1 cellular context compared by ENCODE assay signal in the genomic region with DNA sequence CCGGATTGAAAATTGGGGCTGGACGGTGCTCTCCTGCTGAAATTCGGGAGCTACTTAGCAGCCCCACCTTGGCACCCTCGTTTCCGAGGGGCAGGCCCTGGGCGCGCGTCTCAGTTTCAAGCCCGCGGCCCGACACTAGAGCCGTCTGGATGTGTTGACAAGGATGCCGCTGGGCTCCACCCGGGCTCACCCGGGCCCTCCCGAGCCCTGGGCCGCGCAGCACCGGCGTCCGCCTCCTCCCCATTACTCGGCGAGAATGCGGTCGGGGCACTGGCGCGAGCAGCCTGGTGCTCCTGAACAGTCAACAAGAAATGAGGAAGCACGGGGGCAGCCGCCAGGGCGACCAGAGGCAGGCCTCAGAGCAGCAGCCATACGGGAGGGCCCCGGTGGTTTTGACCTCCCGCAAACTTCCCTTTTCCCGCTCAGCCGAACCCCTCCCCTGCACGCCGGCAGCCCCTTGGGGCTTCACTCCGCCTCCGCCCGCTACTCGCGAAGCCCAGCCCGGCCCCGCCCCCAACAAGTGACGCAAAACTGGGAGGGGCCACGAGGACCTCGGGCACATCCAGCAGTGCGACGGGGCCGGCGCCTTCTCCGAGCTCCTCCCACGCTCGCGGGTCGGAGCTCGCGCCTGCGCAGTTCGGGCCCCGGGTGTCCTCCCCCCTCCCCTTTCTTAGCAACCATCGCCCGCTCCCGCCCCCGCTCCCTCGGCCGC.
TF ChIP-seq lines count a peak whose summit lies in the region.

No MANE protein-coding gene starts in this region.

TF ChIP-seq in HepG2, 621 proteins besides CTCF, POLR2A, EP300 and RAD21 (continued from another document and continues in another):
- TF ChIP-seq, protein P1, sequence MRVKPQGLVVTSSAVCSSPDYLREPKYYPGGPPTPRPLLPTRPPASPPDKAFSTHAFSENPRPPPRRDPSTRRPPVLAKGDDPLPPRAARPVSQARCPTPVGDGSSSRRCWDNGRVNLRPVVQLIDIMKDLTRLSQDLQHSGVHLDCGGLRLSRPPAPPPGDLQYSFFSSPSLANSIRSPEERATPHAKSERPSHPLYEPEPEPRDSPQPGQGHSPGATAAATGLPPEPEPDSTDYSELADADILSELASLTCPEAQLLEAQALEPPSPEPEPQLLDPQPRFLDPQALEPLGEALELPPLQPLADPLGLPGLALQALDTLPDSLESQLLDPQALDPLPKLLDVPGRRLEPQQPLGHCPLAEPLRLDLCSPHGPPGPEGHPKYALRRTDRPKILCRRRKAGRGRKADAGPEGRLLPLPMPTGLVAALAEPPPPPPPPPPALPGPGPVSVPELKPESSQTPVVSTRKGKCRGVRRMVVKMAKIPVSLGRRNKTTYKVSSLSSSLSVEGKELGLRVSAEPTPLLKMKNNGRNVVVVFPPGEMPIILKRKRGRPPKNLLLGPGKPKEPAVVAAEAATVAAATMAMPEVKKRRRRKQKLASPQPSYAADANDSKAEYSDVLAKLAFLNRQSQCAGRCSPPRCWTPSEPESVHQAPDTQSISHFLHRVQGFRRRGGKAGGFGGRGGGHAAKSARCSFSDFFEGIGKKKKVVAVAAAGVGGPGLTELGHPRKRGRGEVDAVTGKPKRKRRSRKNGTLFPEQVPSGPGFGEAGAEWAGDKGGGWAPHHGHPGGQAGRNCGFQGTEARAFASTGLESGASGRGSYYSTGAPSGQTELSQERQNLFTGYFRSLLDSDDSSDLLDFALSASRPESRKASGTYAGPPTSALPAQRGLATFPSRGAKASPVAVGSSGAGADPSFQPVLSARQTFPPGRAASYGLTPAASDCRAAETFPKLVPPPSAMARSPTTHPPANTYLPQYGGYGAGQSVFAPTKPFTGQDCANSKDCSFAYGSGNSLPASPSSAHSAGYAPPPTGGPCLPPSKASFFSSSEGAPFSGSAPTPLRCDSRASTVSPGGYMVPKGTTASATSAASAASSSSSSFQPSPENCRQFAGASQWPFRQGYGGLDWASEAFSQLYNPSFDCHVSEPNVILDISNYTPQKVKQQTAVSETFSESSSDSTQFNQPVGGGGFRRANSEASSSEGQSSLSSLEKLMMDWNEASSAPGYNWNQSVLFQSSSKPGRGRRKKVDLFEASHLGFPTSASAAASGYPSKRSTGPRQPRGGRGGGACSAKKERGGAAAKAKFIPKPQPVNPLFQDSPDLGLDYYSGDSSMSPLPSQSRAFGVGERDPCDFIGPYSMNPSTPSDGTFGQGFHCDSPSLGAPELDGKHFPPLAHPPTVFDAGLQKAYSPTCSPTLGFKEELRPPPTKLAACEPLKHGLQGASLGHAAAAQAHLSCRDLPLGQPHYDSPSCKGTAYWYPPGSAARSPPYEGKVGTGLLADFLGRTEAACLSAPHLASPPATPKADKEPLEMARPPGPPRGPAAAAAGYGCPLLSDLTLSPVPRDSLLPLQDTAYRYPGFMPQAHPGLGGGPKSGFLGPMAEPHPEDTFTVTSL (CRISPR knock-in tag; IDR thresholded peaks at IDR 0.05; ENCODE audit: borderline replicate concordance): no peak
- TF ChIP-seq ZMYM3 (CRISPR knock-in tag; IDR thresholded peaks at IDR 0.05): peak; percentile 64
- TF ChIP-seq ZNF547 (CRISPR knock-in tag; IDR thresholded peaks at IDR 0.05): peak; percentile 85
- TF ChIP-seq, protein P2, sequence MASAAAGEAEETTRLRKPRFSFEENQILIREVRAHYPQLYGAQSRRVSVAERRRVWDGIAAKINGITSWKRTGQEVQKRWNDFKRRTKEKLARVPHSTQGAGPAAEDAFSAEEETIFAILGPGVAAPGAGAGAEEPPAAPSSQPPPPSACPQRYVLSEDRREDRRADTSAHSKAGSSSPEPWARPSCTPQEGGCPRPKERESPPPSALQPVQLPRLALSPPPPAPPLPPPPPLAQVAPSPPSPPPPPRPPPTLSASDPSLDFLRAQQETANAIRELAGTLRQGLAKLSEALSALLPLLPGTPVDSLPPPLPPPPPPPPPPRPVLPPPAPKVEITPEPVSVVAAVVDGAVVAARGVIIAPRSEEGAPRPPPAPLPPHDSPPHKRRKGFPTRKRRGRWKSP (CRISPR knock-in tag; IDR thresholded peaks at IDR 0.05): no peak; the same call in 1 of the 2 replicates
- TF ChIP-seq ZNF605 (CRISPR knock-in tag; IDR thresholded peaks at IDR 0.05): no peak; the same call in 1 of the 2 replicates
- peak; percentile 69; the same call in 1 of the 2 replicates for TF ChIP-seq ZNF441 (CRISPR knock-in tag; IDR thresholded peaks at IDR 0.05; ENCODE audit: borderline replicate concordance)
- TF ChIP-seq, protein P3, sequence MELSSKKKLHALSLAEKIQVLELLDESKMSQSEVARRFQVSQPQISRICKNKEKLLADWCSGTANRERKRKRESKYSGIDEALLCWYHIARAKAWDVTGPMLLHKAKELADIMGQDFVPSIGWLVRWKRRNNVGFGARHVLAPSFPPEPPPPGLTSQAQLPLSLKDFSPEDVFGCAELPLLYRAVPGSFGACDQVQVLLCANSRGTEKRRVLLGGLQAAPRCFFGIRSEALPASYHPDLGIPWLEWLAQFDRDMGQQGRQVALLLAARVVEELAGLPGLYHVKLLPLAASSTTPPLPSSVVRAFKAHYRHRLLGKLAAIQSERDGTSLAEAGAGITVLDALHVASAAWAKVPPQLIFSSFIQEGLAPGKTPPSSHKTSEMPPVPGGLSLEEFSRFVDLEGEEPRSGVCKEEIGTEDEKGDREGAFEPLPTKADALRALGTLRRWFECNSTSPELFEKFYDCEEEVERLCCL (CRISPR knock-in tag; IDR thresholded peaks at IDR 0.05; ENCODE audit: borderline replicate concordance): 0 out of 2 replicates have a peak, but pooled peaks have one; percentile 49
- no peak for TF ChIP-seq ZNF24 (IDR thresholded peaks at IDR 0.05)
- no peak for TF ChIP-seq ZNF839 (CRISPR knock-in tag; IDR thresholded peaks at IDR 0.05; ENCODE audit: borderline replicate concordance)
- TF ChIP-seq, protein P4, sequence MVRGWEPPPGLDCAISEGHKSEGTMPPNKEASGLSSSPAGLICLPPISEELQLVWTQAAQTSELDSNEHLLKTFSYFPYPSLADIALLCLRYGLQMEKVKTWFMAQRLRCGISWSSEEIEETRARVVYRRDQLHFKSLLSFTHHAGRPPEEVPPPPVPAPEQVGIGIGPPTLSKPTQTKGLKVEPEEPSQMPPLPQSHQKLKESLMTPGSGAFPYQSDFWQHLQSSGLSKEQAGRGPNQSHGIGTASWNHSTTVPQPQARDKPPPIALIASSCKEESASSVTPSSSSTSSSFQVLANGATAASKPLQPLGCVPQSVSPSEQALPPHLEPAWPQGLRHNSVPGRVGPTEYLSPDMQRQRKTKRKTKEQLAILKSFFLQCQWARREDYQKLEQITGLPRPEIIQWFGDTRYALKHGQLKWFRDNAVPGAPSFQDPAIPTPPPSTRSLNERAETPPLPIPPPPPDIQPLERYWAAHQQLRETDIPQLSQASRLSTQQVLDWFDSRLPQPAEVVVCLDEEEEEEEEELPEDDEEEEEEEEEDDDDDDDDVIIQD (CRISPR knock-in tag; IDR thresholded peaks at IDR 0.05; ENCODE audit: low read depth): peak; percentile 38; the same call in 1 of the 2 replicates
- TF ChIP-seq HOXD1 (CRISPR knock-in tag; IDR thresholded peaks at IDR 0.05): 0 out of 2 replicates have a peak, but pooled peaks have one; percentile 42
- TF ChIP-seq RFX3 (CRISPR knock-in tag; IDR thresholded peaks at IDR 0.05): 0 out of 2 replicates have a peak, but pooled peaks have one; percentile 5
- no peak for TF ChIP-seq NPAS2 (CRISPR knock-in tag; IDR thresholded peaks at IDR 0.05; ENCODE audit: borderline replicate concordance)
- no peak for TF ChIP-seq CHD4 (IDR thresholded peaks at IDR 0.05; ENCODE audit: borderline replicate concordance, low read length)
- no peak for TF ChIP-seq GZF1 (CRISPR knock-in tag; IDR thresholded peaks at IDR 0.05)
- peak; percentile 97 for TF ChIP-seq POLR2G (IDR thresholded peaks at IDR 0.05; ENCODE audit: low read depth, low read length)
- peak; percentile 91 for TF ChIP-seq ZNF878 (CRISPR knock-in tag; IDR thresholded peaks at IDR 0.05)
- TF ChIP-seq, protein P5, sequence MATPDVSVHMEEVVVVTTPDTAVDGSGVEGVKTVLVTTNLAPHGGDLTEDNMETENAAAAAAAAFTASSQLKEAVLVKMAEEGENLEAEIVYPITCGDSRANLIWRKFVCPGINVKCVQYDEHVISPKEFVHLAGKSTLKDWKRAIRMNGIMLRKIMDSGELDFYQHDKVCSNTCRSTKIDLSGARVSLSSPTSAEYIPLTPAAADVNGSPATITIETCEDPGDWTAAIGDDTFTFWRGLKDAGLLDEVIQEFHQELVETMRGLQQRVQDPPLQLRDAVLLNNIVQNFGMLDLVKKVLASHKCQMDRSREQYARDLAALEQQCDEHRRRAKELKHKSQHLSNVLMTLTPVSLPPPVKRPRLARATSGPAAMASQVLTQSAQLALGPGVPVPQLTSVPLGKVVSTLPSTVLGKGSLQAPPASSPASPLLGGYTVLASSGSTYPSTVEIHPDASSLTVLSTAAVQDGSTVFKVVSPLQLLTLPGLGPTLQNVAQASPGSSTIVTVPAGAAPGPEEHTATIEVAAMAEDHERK (CRISPR knock-in tag; IDR thresholded peaks at IDR 0.05; ENCODE audit: low read depth): no peak
- TF ChIP-seq CHCHD3 (CRISPR knock-in tag; IDR thresholded peaks at IDR 0.05): no peak
- no peak for TF ChIP-seq SSRP1 (CRISPR knock-in tag; IDR thresholded peaks at IDR 0.05)
- 0 out of 2 replicates have a peak, but pooled peaks have one; percentile 13 for TF ChIP-seq RCOR2 (CRISPR knock-in tag; IDR thresholded peaks at IDR 0.05)
- peak; percentile 75; the same call in 1 of the 2 replicates for TF ChIP-seq ZNF33B (CRISPR knock-in tag; IDR thresholded peaks at IDR 0.05)
- TF ChIP-seq WIZ (CRISPR knock-in tag; IDR thresholded peaks at IDR 0.05): peak; percentile 51
- peak; percentile 60 for TF ChIP-seq MEIS2 (CRISPR knock-in tag; IDR thresholded peaks at IDR 0.05)
- TF ChIP-seq, protein P6, sequence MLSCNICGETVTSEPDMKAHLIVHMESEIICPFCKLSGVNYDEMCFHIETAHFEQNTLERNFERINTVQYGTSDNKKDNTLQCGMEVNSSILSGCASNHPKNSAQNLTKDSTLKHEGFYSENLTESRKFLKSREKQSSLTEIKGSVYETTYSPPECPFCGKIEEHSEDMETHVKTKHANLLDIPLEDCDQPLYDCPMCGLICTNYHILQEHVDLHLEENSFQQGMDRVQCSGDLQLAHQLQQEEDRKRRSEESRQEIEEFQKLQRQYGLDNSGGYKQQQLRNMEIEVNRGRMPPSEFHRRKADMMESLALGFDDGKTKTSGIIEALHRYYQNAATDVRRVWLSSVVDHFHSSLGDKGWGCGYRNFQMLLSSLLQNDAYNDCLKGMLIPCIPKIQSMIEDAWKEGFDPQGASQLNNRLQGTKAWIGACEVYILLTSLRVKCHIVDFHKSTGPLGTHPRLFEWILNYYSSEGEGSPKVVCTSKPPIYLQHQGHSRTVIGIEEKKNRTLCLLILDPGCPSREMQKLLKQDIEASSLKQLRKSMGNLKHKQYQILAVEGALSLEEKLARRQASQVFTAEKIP (CRISPR knock-in tag; IDR thresholded peaks at IDR 0.05; ENCODE audit: borderline replicate concordance): no peak
- TF ChIP-seq TMF1 (CRISPR knock-in tag; IDR thresholded peaks at IDR 0.05; ENCODE audit: low read depth): peak; percentile 70; the same call in 1 of the 2 replicates
- peak; percentile 81; the same call in 1 of the 2 replicates for TF ChIP-seq ZKSCAN8 (CRISPR knock-in tag; IDR thresholded peaks at IDR 0.05; ENCODE audit: borderline replicate concordance)
- peak; percentile 77; the same call in 1 of the 2 replicates for TF ChIP-seq ZNF329 (CRISPR knock-in tag; IDR thresholded peaks at IDR 0.05; ENCODE audit: low read depth)
- no peak for TF ChIP-seq BHLHE40 (IDR thresholded peaks at IDR 0.05; ENCODE audit: low read length)
- no peak for TF ChIP-seq EZH2 (conservative IDR thresholded peaks at IDR 0.05; ENCODE audit: low read depth, low read length)
- peak; percentile 97 for TF ChIP-seq JARID2 (CRISPR knock-in tag; IDR thresholded peaks at IDR 0.05; ENCODE audit: insufficient replicate concordance)
- TF ChIP-seq, protein P7, sequence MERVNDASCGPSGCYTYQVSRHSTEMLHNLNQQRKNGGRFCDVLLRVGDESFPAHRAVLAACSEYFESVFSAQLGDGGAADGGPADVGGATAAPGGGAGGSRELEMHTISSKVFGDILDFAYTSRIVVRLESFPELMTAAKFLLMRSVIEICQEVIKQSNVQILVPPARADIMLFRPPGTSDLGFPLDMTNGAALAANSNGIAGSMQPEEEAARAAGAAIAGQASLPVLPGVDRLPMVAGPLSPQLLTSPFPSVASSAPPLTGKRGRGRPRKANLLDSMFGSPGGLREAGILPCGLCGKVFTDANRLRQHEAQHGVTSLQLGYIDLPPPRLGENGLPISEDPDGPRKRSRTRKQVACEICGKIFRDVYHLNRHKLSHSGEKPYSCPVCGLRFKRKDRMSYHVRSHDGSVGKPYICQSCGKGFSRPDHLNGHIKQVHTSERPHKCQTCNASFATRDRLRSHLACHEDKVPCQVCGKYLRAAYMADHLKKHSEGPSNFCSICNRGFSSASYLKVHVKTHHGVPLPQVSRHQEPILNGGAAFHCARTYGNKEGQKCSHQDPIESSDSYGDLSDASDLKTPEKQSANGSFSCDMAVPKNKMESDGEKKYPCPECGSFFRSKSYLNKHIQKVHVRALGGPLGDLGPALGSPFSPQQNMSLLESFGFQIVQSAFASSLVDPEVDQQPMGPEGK (CRISPR knock-in tag; IDR thresholded peaks at IDR 0.05): peak; percentile 92
- TF ChIP-seq IKZF4 (CRISPR knock-in tag; IDR thresholded peaks at IDR 0.05; ENCODE audit: borderline replicate concordance, low read depth, not compliant biosample characterization): no peak
- TF ChIP-seq, protein P8, sequence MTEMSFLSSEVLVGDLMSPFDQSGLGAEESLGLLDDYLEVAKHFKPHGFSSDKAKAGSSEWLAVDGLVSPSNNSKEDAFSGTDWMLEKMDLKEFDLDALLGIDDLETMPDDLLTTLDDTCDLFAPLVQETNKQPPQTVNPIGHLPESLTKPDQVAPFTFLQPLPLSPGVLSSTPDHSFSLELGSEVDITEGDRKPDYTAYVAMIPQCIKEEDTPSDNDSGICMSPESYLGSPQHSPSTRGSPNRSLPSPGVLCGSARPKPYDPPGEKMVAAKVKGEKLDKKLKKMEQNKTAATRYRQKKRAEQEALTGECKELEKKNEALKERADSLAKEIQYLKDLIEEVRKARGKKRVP (CRISPR knock-in tag; IDR thresholded peaks at IDR 0.05): peak in 1 of 2 experiments; percentile 72; a peak in 2 of 4 replicates
- TF ChIP-seq GABPB1 (CRISPR knock-in tag; IDR thresholded peaks at IDR 0.05): peak; percentile 82
- TF ChIP-seq ZNF292 (CRISPR knock-in tag; IDR thresholded peaks at IDR 0.05; ENCODE audit: borderline replicate concordance, low read depth): peak; percentile 84; the same call in 1 of the 2 replicates
- peak; percentile 85; the same call in 1 of the 2 replicates for TF ChIP-seq ZNF747 (CRISPR knock-in tag; IDR thresholded peaks at IDR 0.05; ENCODE audit: borderline replicate concordance)
- TF ChIP-seq, protein P9, sequence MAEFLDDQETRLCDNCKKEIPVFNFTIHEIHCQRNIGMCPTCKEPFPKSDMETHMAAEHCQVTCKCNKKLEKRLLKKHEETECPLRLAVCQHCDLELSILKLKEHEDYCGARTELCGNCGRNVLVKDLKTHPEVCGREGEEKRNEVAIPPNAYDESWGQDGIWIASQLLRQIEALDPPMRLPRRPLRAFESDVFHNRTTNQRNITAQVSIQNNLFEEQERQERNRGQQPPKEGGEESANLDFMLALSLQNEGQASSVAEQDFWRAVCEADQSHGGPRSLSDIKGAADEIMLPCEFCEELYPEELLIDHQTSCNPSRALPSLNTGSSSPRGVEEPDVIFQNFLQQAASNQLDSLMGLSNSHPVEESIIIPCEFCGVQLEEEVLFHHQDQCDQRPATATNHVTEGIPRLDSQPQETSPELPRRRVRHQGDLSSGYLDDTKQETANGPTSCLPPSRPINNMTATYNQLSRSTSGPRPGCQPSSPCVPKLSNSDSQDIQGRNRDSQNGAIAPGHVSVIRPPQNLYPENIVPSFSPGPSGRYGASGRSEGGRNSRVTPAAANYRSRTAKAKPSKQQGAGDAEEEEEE (CRISPR knock-in tag; IDR thresholded peaks at IDR 0.05; ENCODE audit: borderline replicate concordance): no peak
- no peak for TF ChIP-seq NCOA1 (CRISPR knock-in tag; IDR thresholded peaks at IDR 0.05)
- peak; percentile 88; the same call in 1 of the 2 replicates for TF ChIP-seq TAF1 (CRISPR knock-in tag; IDR thresholded peaks at IDR 0.05)
- peak; percentile 88 for TF ChIP-seq ZNF563 (CRISPR knock-in tag; IDR thresholded peaks at IDR 0.05)
